ENCODE assay signal across 2 cellular contexts in the genomic region with DNA sequence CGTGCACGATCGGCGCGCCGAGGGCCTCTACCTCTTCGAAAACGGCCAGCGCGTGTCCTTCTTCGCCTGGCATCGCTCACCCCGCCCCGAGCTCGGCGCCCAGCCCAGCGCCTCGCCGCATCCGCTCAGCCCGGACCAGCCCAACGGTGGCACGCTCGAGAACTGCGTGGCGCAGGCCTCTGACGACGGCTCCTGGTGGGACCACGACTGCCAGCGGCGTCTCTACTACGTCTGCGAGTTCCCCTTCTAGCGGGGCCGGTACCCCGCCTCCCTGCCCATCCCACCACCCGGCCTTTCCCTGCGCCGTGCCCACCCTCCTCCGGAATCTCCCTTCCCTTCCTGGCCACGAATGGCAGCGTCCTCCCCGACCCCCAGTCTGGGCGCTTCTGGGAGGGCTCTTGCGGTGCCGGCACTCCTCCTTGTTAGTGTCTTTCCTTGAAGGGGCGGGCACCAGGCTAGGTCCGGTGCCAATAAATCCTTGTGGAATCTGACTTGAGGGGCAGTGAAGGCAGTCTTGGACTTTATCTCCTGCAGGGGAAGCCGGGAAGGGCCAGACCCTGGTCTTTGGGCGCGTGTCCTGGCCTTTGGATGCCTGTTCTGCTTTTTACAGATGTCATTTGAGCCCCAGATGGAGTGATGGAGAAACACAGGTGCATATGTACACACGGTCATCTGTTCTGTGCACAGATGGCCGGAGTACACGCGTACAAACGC.
TF ChIP-seq lines count a peak whose summit lies in the region.

No MANE protein-coding gene starts in this region.

TF ChIP-seq in liver, 16 proteins besides CTCF, POLR2A, EP300 and RAD21:
- TF ChIP-seq RXRA (IDR thresholded peaks at IDR 0.05) (no peak), SP1 (IDR thresholded peaks at IDR 0.05) (no peak), TAF1 (conservative IDR thresholded peaks at IDR 0.05) (no peak), NR2F2 (IDR thresholded peaks at IDR 0.05) (no peak), EGR1 (IDR thresholded peaks at IDR 0.05; ENCODE audit: low read depth in 2 of 2) (no peak), HNF4A (conservative IDR thresholded peaks at IDR 0.05) (no peak), HNF4G (IDR thresholded peaks at IDR 0.05) (no peak), YY1 (IDR thresholded peaks at IDR 0.05) (no peak)
- TF ChIP-seq, protein P1, sequence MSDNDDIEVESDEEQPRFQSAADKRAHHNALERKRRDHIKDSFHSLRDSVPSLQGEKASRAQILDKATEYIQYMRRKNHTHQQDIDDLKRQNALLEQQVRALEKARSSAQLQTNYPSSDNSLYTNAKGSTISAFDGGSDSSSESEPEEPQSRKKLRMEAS (IDR thresholded peaks at IDR 0.05) = no peak
- TF ChIP-seq, protein P2, sequence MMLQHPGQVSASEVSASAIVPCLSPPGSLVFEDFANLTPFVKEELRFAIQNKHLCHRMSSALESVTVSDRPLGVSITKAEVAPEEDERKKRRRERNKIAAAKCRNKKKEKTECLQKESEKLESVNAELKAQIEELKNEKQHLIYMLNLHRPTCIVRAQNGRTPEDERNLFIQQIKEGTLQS (IDR thresholded peaks at IDR 0.05) = no peak
- TF ChIP-seq, protein P3, sequence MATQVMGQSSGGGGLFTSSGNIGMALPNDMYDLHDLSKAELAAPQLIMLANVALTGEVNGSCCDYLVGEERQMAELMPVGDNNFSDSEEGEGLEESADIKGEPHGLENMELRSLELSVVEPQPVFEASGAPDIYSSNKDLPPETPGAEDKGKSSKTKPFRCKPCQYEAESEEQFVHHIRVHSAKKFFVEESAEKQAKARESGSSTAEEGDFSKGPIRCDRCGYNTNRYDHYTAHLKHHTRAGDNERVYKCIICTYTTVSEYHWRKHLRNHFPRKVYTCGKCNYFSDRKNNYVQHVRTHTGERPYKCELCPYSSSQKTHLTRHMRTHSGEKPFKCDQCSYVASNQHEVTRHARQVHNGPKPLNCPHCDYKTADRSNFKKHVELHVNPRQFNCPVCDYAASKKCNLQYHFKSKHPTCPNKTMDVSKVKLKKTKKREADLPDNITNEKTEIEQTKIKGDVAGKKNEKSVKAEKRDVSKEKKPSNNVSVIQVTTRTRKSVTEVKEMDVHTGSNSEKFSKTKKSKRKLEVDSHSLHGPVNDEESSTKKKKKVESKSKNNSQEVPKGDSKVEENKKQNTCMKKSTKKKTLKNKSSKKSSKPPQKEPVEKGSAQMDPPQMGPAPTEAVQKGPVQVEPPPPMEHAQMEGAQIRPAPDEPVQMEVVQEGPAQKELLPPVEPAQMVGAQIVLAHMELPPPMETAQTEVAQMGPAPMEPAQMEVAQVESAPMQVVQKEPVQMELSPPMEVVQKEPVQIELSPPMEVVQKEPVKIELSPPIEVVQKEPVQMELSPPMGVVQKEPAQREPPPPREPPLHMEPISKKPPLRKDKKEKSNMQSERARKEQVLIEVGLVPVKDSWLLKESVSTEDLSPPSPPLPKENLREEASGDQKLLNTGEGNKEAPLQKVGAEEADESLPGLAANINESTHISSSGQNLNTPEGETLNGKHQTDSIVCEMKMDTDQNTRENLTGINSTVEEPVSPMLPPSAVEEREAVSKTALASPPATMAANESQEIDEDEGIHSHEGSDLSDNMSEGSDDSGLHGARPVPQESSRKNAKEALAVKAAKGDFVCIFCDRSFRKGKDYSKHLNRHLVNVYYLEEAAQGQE (IDR thresholded peaks at IDR 0.05) = no peak

TF ChIP-seq in HepG2, 621 proteins besides CTCF, POLR2A, EP300 and RAD21:
- TF ChIP-seq, protein P4, sequence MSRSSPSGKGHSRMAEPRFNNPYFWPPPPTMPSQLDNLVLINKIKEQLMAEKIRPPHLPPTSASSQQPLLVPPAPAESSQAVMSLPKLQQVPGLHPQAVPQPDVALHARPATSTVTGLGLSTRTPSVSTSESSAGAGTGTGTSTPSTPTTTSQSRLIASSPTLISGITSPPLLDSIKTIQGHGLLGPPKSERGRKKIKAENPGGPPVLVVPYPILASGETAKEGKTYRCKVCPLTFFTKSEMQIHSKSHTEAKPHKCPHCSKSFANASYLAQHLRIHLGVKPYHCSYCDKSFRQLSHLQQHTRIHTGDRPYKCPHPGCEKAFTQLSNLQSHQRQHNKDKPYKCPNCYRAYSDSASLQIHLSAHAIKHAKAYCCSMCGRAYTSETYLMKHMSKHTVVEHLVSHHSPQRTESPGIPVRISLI (CRISPR knock-in tag; IDR thresholded peaks at IDR 0.05; ENCODE audit: borderline replicate concordance) = no peak
- TF ChIP-seq RARG (CRISPR knock-in tag; IDR thresholded peaks at IDR 0.05; ENCODE audit: low read depth) (no peak), ZNF879 (CRISPR knock-in tag; IDR thresholded peaks at IDR 0.05) (no peak), THAP11 (CRISPR knock-in tag; IDR thresholded peaks at IDR 0.05) (no peak), ZNF34 (CRISPR knock-in tag; IDR thresholded peaks at IDR 0.05; ENCODE audit: borderline replicate concordance) (no peak), EEA1 (CRISPR knock-in tag; IDR thresholded peaks at IDR 0.05; ENCODE audit: borderline replicate concordance) (no peak), ZFAT (CRISPR knock-in tag; conservative IDR thresholded peaks at IDR 0.05) (no peak), NR1H2 (CRISPR knock-in tag; IDR thresholded peaks at IDR 0.05; ENCODE audit: borderline replicate concordance, low read depth) (no peak), ZNF468 (CRISPR knock-in tag; IDR thresholded peaks at IDR 0.05) (no peak), MAFF (IDR thresholded peaks at IDR 0.05; ENCODE audit: low read depth, low read length) (no peak), ZNF350 (CRISPR knock-in tag; IDR thresholded peaks at IDR 0.05; ENCODE audit: borderline replicate concordance, low read depth) (no peak), ZNF724P (CRISPR knock-in tag; IDR thresholded peaks at IDR 0.05; ENCODE audit: borderline replicate concordance) (no peak), ZFY (CRISPR knock-in tag; IDR thresholded peaks at IDR 0.05) (no peak), KAT7 (CRISPR knock-in tag; IDR thresholded peaks at IDR 0.05; ENCODE audit: borderline replicate concordance) (no peak), NFE2L1 (CRISPR knock-in tag; IDR thresholded peaks at IDR 0.05; ENCODE audit: borderline replicate concordance) (no peak)
- TF ChIP-seq, protein P5, sequence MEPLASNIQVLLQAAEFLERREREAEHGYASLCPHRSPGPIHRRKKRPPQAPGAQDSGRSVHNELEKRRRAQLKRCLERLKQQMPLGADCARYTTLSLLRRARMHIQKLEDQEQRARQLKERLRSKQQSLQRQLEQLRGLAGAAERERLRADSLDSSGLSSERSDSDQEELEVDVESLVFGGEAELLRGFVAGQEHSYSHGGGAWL (CRISPR knock-in tag; IDR thresholded peaks at IDR 0.05) = no peak
- TF ChIP-seq, protein P6, sequence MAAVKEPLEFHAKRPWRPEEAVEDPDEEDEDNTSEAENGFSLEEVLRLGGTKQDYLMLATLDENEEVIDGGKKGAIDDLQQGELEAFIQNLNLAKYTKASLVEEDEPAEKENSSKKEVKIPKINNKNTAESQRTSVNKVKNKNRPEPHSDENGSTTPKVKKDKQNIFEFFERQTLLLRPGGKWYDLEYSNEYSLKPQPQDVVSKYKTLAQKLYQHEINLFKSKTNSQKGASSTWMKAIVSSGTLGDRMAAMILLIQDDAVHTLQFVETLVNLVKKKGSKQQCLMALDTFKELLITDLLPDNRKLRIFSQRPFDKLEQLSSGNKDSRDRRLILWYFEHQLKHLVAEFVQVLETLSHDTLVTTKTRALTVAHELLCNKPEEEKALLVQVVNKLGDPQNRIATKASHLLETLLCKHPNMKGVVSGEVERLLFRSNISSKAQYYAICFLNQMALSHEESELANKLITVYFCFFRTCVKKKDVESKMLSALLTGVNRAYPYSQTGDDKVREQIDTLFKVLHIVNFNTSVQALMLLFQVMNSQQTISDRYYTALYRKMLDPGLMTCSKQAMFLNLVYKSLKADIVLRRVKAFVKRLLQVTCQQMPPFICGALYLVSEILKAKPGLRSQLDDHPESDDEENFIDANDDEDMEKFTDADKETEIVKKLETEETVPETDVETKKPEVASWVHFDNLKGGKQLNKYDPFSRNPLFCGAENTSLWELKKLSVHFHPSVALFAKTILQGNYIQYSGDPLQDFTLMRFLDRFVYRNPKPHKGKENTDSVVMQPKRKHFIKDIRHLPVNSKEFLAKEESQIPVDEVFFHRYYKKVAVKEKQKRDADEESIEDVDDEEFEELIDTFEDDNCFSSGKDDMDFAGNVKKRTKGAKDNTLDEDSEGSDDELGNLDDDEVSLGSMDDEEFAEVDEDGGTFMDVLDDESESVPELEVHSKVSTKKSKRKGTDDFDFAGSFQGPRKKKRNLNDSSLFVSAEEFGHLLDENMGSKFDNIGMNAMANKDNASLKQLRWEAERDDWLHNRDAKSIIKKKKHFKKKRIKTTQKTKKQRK (IDR thresholded peaks at IDR 0.05; ENCODE audit: low read length) = no peak
